26 cellular contexts compared by ENCODE assay signal in genomic region chr1:88640060-88640459, GRCh38.
"Had no signal": no experiment of that assay in that cellular context is flagged by ENCODE, and none has a peak within 500 bp of the region (broad histone marks: within the 10 kb centered on the region; RNA-seq: fewer than 3 reads in every experiment).

No MANE protein-coding gene starts in this region.

- ATAC-seq: left colon; mucosa of descending colon; naive thymus-derived CD4-positive, alpha-beta T cell; natural killer cell treated with Interleukin-12 subunit alpha and Interleukin-12 subunit beta and Interleukin-15 and Interleukin-18, amount 100 ng/mL, for 72 hours; pancreas; right cardiac atrium; stimulated activated effector memory CD8-positive, alpha-beta T cell treated with anti-CD3 and anti-CD28 coated beads, Interleukin-12 subunit alpha, Interleukin-12 subunit beta, amount 100 ng/mL, for 72 hours; upper lobe of right lung had no signal

- H3K27me3 ChIP-seq: pancreas, sigmoid colon, spleen, suprapubic skin, tibial artery, upper lobe of right lung had no signal

- DNase-seq: hypothalamus; immature natural killer cell; kidney; left colon; left ventricle myocardium inferior; midbrain; mucosa of descending colon; naive thymus-derived CD4-positive, alpha-beta T cell; pancreas; posterior cingulate gyrus; retina; right cardiac atrium; sigmoid colon; small intestine; spleen; stimulated activated CD4-positive, alpha-beta T cell treated with anti-CD3 and anti-CD28 coated beads, Interleukin-4, amount 100 ng/mL, for 24 hours; stimulated activated naive CD4-positive, alpha-beta T cell; tibial artery; trophoblast cell; upper lobe of right lung had no signal

- H3K27ac ChIP-seq: left ventricle myocardium inferior, pancreas, prostate gland, sigmoid colon, spleen, suprapubic skin, thoracic aorta, tibial artery, upper lobe of right lung had no signal

- H3K9me3 ChIP-seq: pancreas, prostate gland, thoracic aorta, upper lobe of right lung had no signal

- H3K36me3 ChIP-seq: left ventricle myocardium inferior, pancreas, prostate gland, sigmoid colon, spleen, suprapubic skin, thoracic aorta, tibial artery, upper lobe of right lung had no signal

- H3K4me3 ChIP-seq: left ventricle myocardium inferior, lung, mucosa of descending colon, pancreas, prostate gland, sigmoid colon, spleen, suprapubic skin, thoracic aorta, tibial artery, upper lobe of right lung had no signal

- H3K4me1 ChIP-seq: left ventricle myocardium inferior, pancreas, prostate gland, sigmoid colon, spleen, suprapubic skin, tibial artery, upper lobe of right lung had no signal
